Comparison of ENCODE assay signal across 9 cellular contexts in genomic region chr3:133944641-133945441, GRCh38. TPM values are rescaled to one million over a fixed set of nuclear protein-coding genes. Genes with fewer than 3 reads are reported as not detected.
DNase-seq lines count a peak whose midpoint lies in the region; TF ChIP-seq lines count a peak whose summit lies in the region.
"Had no signal": no experiment of that assay in that cellular context is flagged by ENCODE, and none has a peak within 500 bp of the region (broad histone marks: within the 10 kb centered on the region; RNA-seq: fewer than 3 reads in every experiment).

No MANE protein-coding gene starts in this region.

- H3K4me3 ChIP-seq in astrocyte of the cerebellum (ENCODE audit: low read depth, low read length), result peak overlapping the region; percentile 4
- H3K4me3 ChIP-seq in right atrium auricular region, result no peak overlapping the region
- H3K4me3 ChIP-seq in thyroid gland (replicated peaks in 1 of 3), result no peak overlapping the region
- H3K4me3 ChIP-seq: ovary had no signal

- no peak for TF ChIP-seq POLR2A in thyroid gland (IDR thresholded peaks at IDR 0.05)

- H3K9me3 ChIP-seq in right atrium auricular region, result no peaks in the 10 kb centered on the region
- H3K9me3 ChIP-seq in thyroid gland, result no peaks in the 10 kb centered on the region
- H3K9me3 ChIP-seq: ovary had no signal

- H3K27ac ChIP-seq in right atrium auricular region (peak overlapping the region; percentile 14 to 36), thyroid gland (peak overlapping the region; percentile 11 to 53 (median 46))
- H3K27ac ChIP-seq: ovary had no signal

- peaks cover 0 to 35% of the 10 kb centered on the region in 2 donors for H3K4me1 ChIP-seq in right atrium auricular region
- H3K4me1 ChIP-seq in thyroid gland, result peaks cover 3 to 13% of the 10 kb centered on the region in 2 donors

- intact Hi-C loops in thyroid gland (cut with DNase I), result no loop called here

- no peak for TF ChIP-seq RAD21 in Ishikawa (IDR thresholded peaks at IDR 0.05; ENCODE audit: low read depth)

- no peak for TF ChIP-seq EP300 in Ishikawa (IDR thresholded peaks at IDR 0.05; ENCODE audit: borderline replicate concordance)

- in situ Hi-C loops in astrocyte of the cerebellum (cut with HindIII; ENCODE audit: low sequenced_read_pairs), result loop anchor here (25.0 kb wide), 2 partner anchors 267 to 542 kb away; partner anchors contain the start of genes ANAPC13 and CEP63

- H3K27me3 ChIP-seq in right atrium auricular region (no peaks in the 10 kb centered on the region), thyroid gland (no peaks in the 10 kb centered on the region)
- H3K27me3 ChIP-seq: ovary had no signal

- H3K36me3 ChIP-seq in right atrium auricular region (no peaks in the 10 kb centered on the region), thyroid gland (peaks cover 0 to 8% of the 10 kb centered on the region in 2 donors)
- H3K36me3 ChIP-seq: ovary had no signal

- peak; percentile 91 for DNase-seq in astrocyte of the cerebellum (ENCODE audit: low read depth)
- DNase-seq in right atrium auricular region (ENCODE audit: low spot score), result no peak
- no peak for DNase-seq in thyroid gland
- DNase-seq in NK-92 (lab: John Stamatoyannopoulos, UW; ENCODE audit: unreplicated experiment), result no peak
- DNase-seq in SW480 (ENCODE audit: low spot score), result no peak
- no peak for DNase-seq in NCI-H748 treated with DMSO at 0.1 percent for 48 hours (lab: John Stamatoyannopoulos, UW)
- no peak for DNase-seq in dedifferentiated amniotic fluid mesenchymal stem cell (ENCODE audit: extremely low spot score)

- TF ChIP-seq CTCF in astrocyte of the cerebellum (IDR thresholded peaks at IDR 0.05; ENCODE audit: low read depth, low read length, missing control alignments) (no peak), right atrium auricular region (IDR thresholded peaks at IDR 0.05) (no peak), thyroid gland (IDR thresholded peaks at IDR 0.05) (no peak)

- WGBS in thyroid gland, 2 donors, result 62 to 66% methylated on average over 9 to 13 of the region's 13 CpGs

TF ChIP-seq in Ishikawa, 13 proteins besides CTCF, POLR2A, EP300 and RAD21:
- TF ChIP-seq NFIC (IDR thresholded peaks at IDR 0.05) (peak; percentile 57; the same call in 1 of the 2 replicates), TEAD4 (IDR thresholded peaks at IDR 0.05) (no peak), CEBPB (IDR thresholded peaks at IDR 0.05) (no peak), EGR1 (IDR thresholded peaks at IDR 0.05) (no peak), YY1 (IDR thresholded peaks at IDR 0.05; ENCODE audit: low read depth) (no peak), TAF1 (IDR thresholded peaks at IDR 0.05; ENCODE audit: low read depth) (no peak), MAX (IDR thresholded peaks at IDR 0.05) (no peak), FOXM1 (IDR thresholded peaks at IDR 0.05; ENCODE audit: borderline replicate concordance, low read depth) (no peak)

RNA-seq across cellular contexts. Expression of gene RAB6B, which starts 49.2 kb away (rescaled TPM):
- 10 to 100 TPM in 1 of 2 donors, 1 to 10 TPM in 1; 9.5 to 11.5 TPM for total RNA-seq in right atrium auricular region
- 1 to 10 TPM; 4.4 to 6.2 (median 5.6) TPM for total RNA-seq in thyroid gland
